In genomic region chr10:129365767-129366400, GRCh38 we compare ENCODE assay signal across 1 cellular context.
TF ChIP-seq lines count a peak whose summit lies in the region.

No MANE protein-coding gene starts in this region.

TF ChIP-seq in GM23338, 12 proteins besides CTCF, POLR2A, EP300 and RAD21:
- TF ChIP-seq EZH2phosphoT487 (IDR thresholded peaks at IDR 0.05; ENCODE audit: unreplicated experiment) = no peak
- no peak for TF ChIP-seq STAT1 (IDR thresholded peaks at IDR 0.05; ENCODE audit: unreplicated experiment)
